10 cellular contexts compared by ENCODE assay signal in genomic region chr6:125100018-125100652, GRCh38. TPM values are rescaled to one million over a fixed set of nuclear protein-coding genes. Genes with fewer than 3 reads are reported as not detected.
DNase-seq lines count a peak whose midpoint lies in the region; ATAC-seq, FAIRE-seq and TF ChIP-seq lines count a peak whose summit lies in the region.
"Had no signal": no experiment of that assay in that cellular context is flagged by ENCODE, and none has a peak within 500 bp of the region (broad histone marks: within the 10 kb centered on the region; RNA-seq: fewer than 3 reads in every experiment).

No MANE protein-coding gene starts in this region.

- H3K27me3 ChIP-seq in bronchial epithelial cell (ENCODE audit: control insufficient read depth, insufficient read depth, low read length) (no peaks in the 10 kb centered on the region), lower lobe of right lung (ENCODE audit: low read depth) (no peaks in the 10 kb centered on the region), testis (no peaks in the 10 kb centered on the region)

- H3K4me3 ChIP-seq in bronchial epithelial cell (ENCODE audit: low read depth, low read length): peak overlapping the region; percentile 49
- peak overlapping the region; percentile 65 for H3K4me3 ChIP-seq in lower lobe of right lung
- peak overlapping the region; percentile 51 to 59 for H3K4me3 ChIP-seq in testis

- H3K9me3 ChIP-seq in lower lobe of right lung (no peaks in the 10 kb centered on the region), testis (no peaks in the 10 kb centered on the region)

- peak overlapping the region; percentile 66 for H3K4me3 Mint-ChIP-seq in activated T-cell treated with anti-CD3 and anti-CD28 coated beads, Interleukin-2, amount 50 U/mL, for 4 hours

- H3K36me3 ChIP-seq in bronchial epithelial cell (ENCODE audit: control insufficient read depth, insufficient read depth, low read length) (no peaks in the 10 kb centered on the region), lower lobe of right lung (no peaks in the 10 kb centered on the region), testis (ENCODE audit: low read depth, missing control alignments) (no peaks in the 10 kb centered on the region)

- no peaks in the 10 kb centered on the region for H3K9me3 Mint-ChIP-seq in activated T-cell treated with anti-CD3 and anti-CD28 coated beads, Interleukin-2, amount 50 U/mL, for 4 hours

- TF ChIP-seq CTCF in bronchial epithelial cell (IDR thresholded peaks at IDR 0.05; ENCODE audit: insufficient read depth, low read length, severe bottlenecking): no peak
- no peak for TF ChIP-seq CTCF in lower lobe of right lung (IDR thresholded peaks at IDR 0.05)
- no peak for TF ChIP-seq CTCF in testis (IDR thresholded peaks at IDR 0.05)

- H3K36me3 Mint-ChIP-seq in activated T-cell treated with anti-CD3 and anti-CD28 coated beads, Interleukin-2, amount 50 U/mL, for 4 hours (ENCODE audit: insufficient read depth): no peaks in the 10 kb centered on the region

- intact Hi-C loops in lower lobe of right lung (cut with DNase I) (no loop called here), testis (cut with DNase I; ENCODE audit: low total_unique reads) (no loop called here)

- no peak for ATAC-seq in activated T-cell treated with anti-CD3 and anti-CD28 coated beads, Interleukin-2, amount 50 U/mL, for 4 hours
- ATAC-seq in lower lobe of right lung (no peak), HG02981 (IDR thresholded peaks at IDR 0.05; ENCODE audit: unreplicated experiment) (no peak)

- peaks cover 6% of the 10 kb centered on the region for H3K4me1 Mint-ChIP-seq in activated T-cell treated with anti-CD3 and anti-CD28 coated beads, Interleukin-2, amount 50 U/mL, for 4 hours (ENCODE audit: low read depth)

- H3K27me3 Mint-ChIP-seq in activated T-cell treated with anti-CD3 and anti-CD28 coated beads, Interleukin-2, amount 50 U/mL, for 4 hours (ENCODE audit: low read depth): peaks cover 4% of the 10 kb centered on the region

- H3K27ac ChIP-seq in lower lobe of right lung (no peak overlapping the region), testis (no peak overlapping the region)

- H3K4me1 ChIP-seq in lower lobe of right lung (peaks cover 6% of the 10 kb centered on the region), testis (no peaks in the 10 kb centered on the region)

- TF ChIP-seq POLR2A in testis (IDR thresholded peaks at IDR 0.05): no peak

- DNase-seq in activated T-cell treated with anti-CD3 and anti-CD28 coated beads, Interleukin-2, amount 50 U/mL, for 4 hours: no peak
- no peak for DNase-seq in activated T-cell treated with anti-CD3 and anti-CD28 coated beads, Interleukin-2, amount 50 U/mL, for 1 hour
- DNase-seq in bronchial epithelial cell (ENCODE audit: low read depth): no peak
- no peak for DNase-seq in lower lobe of right lung
- DNase-seq in testis: no peak
- DNase-seq in glomerular visceral epithelial cell (ENCODE audit: extremely low spot score): no peak
- no peak for DNase-seq in SKM-1 treated with dmso at 0.1 percent for 144 hours (lab: John Stamatoyannopoulos, UW; ENCODE audit: unreplicated experiment)
- DNase-seq: activated CD4-positive, alpha-beta T cell treated with anti-CD3 and anti-CD28 coated beads, Interleukin-2, amount 50 U/mL, for 4 hours had no signal

- WGBS in testis, 2 donors: 67 to 75% methylated on average over 10 of the region's 10 CpGs

- FAIRE-seq in bronchial epithelial cell (lab: Jason Lieb, UNC): no peak
- FAIRE-seq: islet of Langerhans had no signal

RNA-seq across cellular contexts. Expression of gene TPD52L1, which starts 53.4 kb away (rescaled TPM):
- total RNA-seq in activated T-cell treated with anti-CD3 and anti-CD28 coated beads, Interleukin-2, amount 50 U/mL, for 4 hours: under 1 TPM; 0.65 to 0.79 (median 0.66) TPM
- 164 and 318 TPM in 2 replicates for total RNA-seq in bronchial epithelial cell
- 15.6 TPM for total RNA-seq in lower lobe of right lung
- 10 to 100 TPM; 20.6 to 22.5 TPM for total RNA-seq in testis
- polyA plus RNA-seq in testis (ENCODE audit: insufficient read depth, low read depth, low replicate concordance): 22.1 TPM
